28 cellular contexts compared by ENCODE assay signal in the genomic region with DNA sequence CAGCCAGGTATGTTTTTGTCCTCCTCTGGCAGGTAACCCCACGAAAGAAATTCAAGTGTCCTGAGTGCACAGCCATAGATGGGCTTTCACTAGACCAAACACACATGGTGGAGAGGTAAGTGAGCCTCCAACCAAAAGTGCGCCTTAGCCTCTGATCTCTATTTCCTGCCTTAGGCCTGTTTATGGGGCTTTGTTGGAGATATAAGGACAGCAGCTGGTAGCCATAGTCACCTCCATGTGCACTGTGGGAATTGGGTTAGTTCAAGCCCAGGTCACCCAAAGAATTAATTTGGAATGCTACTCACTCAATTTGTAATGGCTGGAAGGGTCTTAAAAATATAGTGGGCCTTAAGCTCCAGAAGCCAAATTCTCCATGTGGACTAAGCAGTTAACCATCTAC.
"Had no signal": no experiment of that assay in that cellular context is flagged by ENCODE, and none has a peak within 500 bp of the region (broad histone marks: within the 10 kb centered on the region; RNA-seq: fewer than 3 reads in every experiment).

No MANE protein-coding gene starts in this region.

- H3K27me3 Mint-ChIP-seq: naive B cell; stimulated activated naive B cell treated with anti-CD40 and anti-IgM and Interleukin-4, amounts not matched to agents 10 μg/mL and 1 μg/mL and 100 μg/mL, for 72 hours had no signal

- H3K4me1 ChIP-seq: left lung, lower lobe of right lung, pancreas, prostate gland, testis, upper lobe of right lung had no signal

- H3K27ac ChIP-seq: left lung, lower lobe of right lung, pancreas, prostate gland, skin epidermis, testis, thyroid gland, upper lobe of right lung had no signal

- H3K4me3 Mint-ChIP-seq: naive B cell; natural killer cell; neural crest cell; stimulated activated naive B cell treated with anti-CD40 and anti-IgM and Interleukin-4, amounts not matched to agents 10 μg/mL and 1 μg/mL and 100 μg/mL, for 72 hours had no signal

- H3K9me3 ChIP-seq: left lung, lower lobe of right lung, pancreas, prostate gland, stomach, testis, thyroid gland, upper lobe of right lung had no signal

- H3K36me3 Mint-ChIP-seq: natural killer cell had no signal

- H3K27ac Mint-ChIP-seq: naive B cell; natural killer cell; stimulated activated naive B cell treated with anti-CD40 and anti-IgM and Interleukin-4, amounts not matched to agents 10 μg/mL and 1 μg/mL and 100 μg/mL, for 72 hours had no signal

- ATAC-seq: left lung; lower lobe of right lung; natural killer cell; pancreas; stimulated activated naive B cell treated with anti-CD40 and anti-IgM and Interleukin-4, amounts not matched to agents 10 μg/mL and 1 μg/mL and 100 μg/mL, for 72 hours; stimulated activated naive CD8-positive, alpha-beta T cell treated with anti-CD3 and anti-CD28 coated beads, Interleukin-15, Interleukin-2, amounts not matched to agents 100 U/mL and 50 U/mL, for 24 hours; upper lobe of right lung had no signal

- H3K27me3 ChIP-seq: left lung, pancreas, stomach, testis, thyroid gland, upper lobe of right lung had no signal

- DNase-seq: head of caudate nucleus; hippocampal formation; kidney glomerular epithelial cell; left cardiac atrium; left lung; lower lobe of right lung; mammary epithelial cell; naive B cell; natural killer cell; nucleus accumbens; pancreas; posterior cingulate gyrus; retina; right cardiac atrium; stimulated activated CD4-positive, alpha-beta T cell treated with anti-CD3 and anti-CD28 coated beads, Interleukin-12 subunit alpha, Interleukin-12 subunit beta, amount 100 ng/mL, for 4 hours; stimulated activated CD4-positive, alpha-beta T cell treated with anti-CD3 and anti-CD28 coated beads, Interleukin-15, amount 100 ng/mL, for 24 hours; stimulated activated CD4-positive, alpha-beta T cell treated with anti-CD3 and anti-CD28 coated beads, Interleukin-2, amount 100 ng/mL, for 24 hours; stimulated activated CD4-positive, alpha-beta T cell treated with anti-CD3 and anti-CD28 coated beads, Interleukin-4, amount 100 ng/mL, for 1 hour; stimulated activated naive B cell treated with anti-CD40 and anti-IgM and Interleukin-4, amounts not matched to agents 10 μg/mL and 1 μg/mL and 100 μg/mL, for 72 hours; stimulated activated naive CD8-positive, alpha-beta T cell treated with anti-CD3 and anti-CD28 coated beads, Interleukin-15, Interleukin-2, amounts not matched to agents 100 U/mL and 50 U/mL, for 24 hours; stomach; testis; thyroid gland; trophoblast cell; upper lobe of right lung had no signal

- H3K36me3 ChIP-seq: pancreas, prostate gland, thyroid gland had no signal

- H3K4me1 Mint-ChIP-seq: naive B cell; natural killer cell; neural crest cell; stimulated activated naive B cell treated with anti-CD40 and anti-IgM and Interleukin-4, amounts not matched to agents 10 μg/mL and 1 μg/mL and 100 μg/mL, for 72 hours had no signal

- H3K4me3 ChIP-seq: left lung, lower lobe of right lung, pancreas, prostate gland, skin epidermis, stomach, testis, thyroid gland, upper lobe of right lung had no signal

- H3K9me3 Mint-ChIP-seq: naive B cell; natural killer cell; stimulated activated naive B cell treated with anti-CD40 and anti-IgM and Interleukin-4, amounts not matched to agents 10 μg/mL and 1 μg/mL and 100 μg/mL, for 72 hours had no signal
